18 cellular contexts compared by ENCODE assay signal in the genomic region with DNA sequence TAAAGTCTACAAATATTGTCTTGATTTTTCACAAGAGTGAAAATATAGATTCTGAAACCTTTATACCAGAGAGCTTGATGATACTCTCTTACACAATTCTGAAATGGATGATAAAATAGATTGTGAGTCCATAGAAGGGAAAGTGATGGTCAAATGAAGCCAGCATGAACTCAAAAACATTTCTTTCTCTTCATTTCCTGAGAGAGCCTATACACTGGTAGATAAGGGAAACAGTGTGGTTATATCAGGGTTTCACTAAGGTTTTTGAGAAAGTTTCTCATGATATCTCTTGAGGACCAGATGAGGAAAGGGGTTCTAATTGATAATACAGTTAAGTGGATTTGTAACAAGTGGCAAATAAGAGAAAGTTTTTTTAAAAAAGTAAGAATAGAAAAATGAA.
DNase-seq lines count a peak whose midpoint lies in the region; ATAC-seq and TF ChIP-seq lines count a peak whose summit lies in the region.
"Had no signal": no experiment of that assay in that cellular context is flagged by ENCODE, and none has a peak within 500 bp of the region (broad histone marks: within the 10 kb centered on the region; RNA-seq: fewer than 3 reads in every experiment).

No MANE protein-coding gene starts in this region.

- no peak overlapping the region for H3K27ac ChIP-seq in left ventricle myocardium inferior (replicated peaks)
- H3K27ac ChIP-seq: upper lobe of right lung had no signal

- H3K36me3 ChIP-seq in left ventricle myocardium inferior = no peaks in the 10 kb centered on the region
- H3K36me3 ChIP-seq: upper lobe of right lung had no signal

- DNase-seq in left ventricle myocardium inferior (no peak), HK-2 (ENCODE audit: unreplicated experiment) (no peak), DMS79 treated with DMSO at 0.1 percent for 48 hours (lab: John Stamatoyannopoulos, UW) (no peak), cortex of kidney (lab: John Stamatoyannopoulos, UW) (no peak)
- DNase-seq: activated CD4-positive, alpha-beta T cell treated with anti-CD3 and anti-CD28 coated beads for 48 hours; activated T-cell treated with anti-CD3 and anti-CD28 coated beads for 4 hours; CD4-positive, alpha-beta memory T cell; DND-41; NCI-H1436 treated with DMSO at 0.1 percent for 48 hours; NCI-H2227 treated with DMSO at 0.1 percent for 48 hours; upper lobe of right lung had no signal

- H3K27me3 ChIP-seq in left ventricle myocardium inferior (ENCODE audit: low read depth) = no peaks in the 10 kb centered on the region
- H3K27me3 ChIP-seq: upper lobe of right lung had no signal

- TF ChIP-seq CTCF in left ventricle myocardium inferior (IDR thresholded peaks at IDR 0.05; ENCODE audit: borderline replicate concordance) = no peak

- H3K4me3 ChIP-seq in left ventricle myocardium inferior = no peak overlapping the region
- H3K4me3 ChIP-seq: upper lobe of right lung had no signal

- ATAC-seq in GM18508 (IDR thresholded peaks at IDR 0.05; ENCODE audit: insufficient read depth, unreplicated experiment) (peak; percentile 59), GM21381 (IDR thresholded peaks at IDR 0.05; ENCODE audit: unreplicated experiment) (peak; percentile 70), HG02938 (IDR thresholded peaks at IDR 0.05; ENCODE audit: unreplicated experiment) (peak; percentile 78), HG03558 (IDR thresholded peaks at IDR 0.05; ENCODE audit: extremely low read depth, unreplicated experiment) (peak; percentile 47)
- ATAC-seq: activated naive CD4-positive, alpha-beta T cell treated with anti-CD3 and anti-CD28 coated beads, Interleukin-2, amount 50 U/mL, for 72 hours; natural killer cell treated with Interleukin-12 subunit alpha and Interleukin-12 subunit beta and Interleukin-15 and Interleukin-18, amount 100 ng/mL, for 72 hours; Right ventricle myocardium inferior; upper lobe of right lung had no signal

- no peaks in the 10 kb centered on the region for H3K4me1 ChIP-seq in left ventricle myocardium inferior
- H3K4me1 ChIP-seq: upper lobe of right lung had no signal

- no peaks in the 10 kb centered on the region for H3K9me3 ChIP-seq in left ventricle myocardium inferior (replicated peaks)
- H3K9me3 ChIP-seq: upper lobe of right lung had no signal

- intact Hi-C loops in left ventricle myocardium inferior (cut with micrococcal nuclease) = no loop called here
